8 cellular contexts compared by ENCODE assay signal in genomic region chr20:53738039-53738944, GRCh38.
DNase-seq lines count a peak whose midpoint lies in the region; TF ChIP-seq lines count a peak whose summit lies in the region.

No MANE protein-coding gene starts in this region.

- H3K4me1 ChIP-seq in mesendoderm (ENCODE audit: control insufficient read depth, low read depth, low read length), result peaks cover 24% of the 10 kb centered on the region
- H3K4me1 ChIP-seq in vagina, result peaks cover 38% of the 10 kb centered on the region

- H3K4me2 ChIP-seq in mesendoderm (ENCODE audit: low read length), result no peak overlapping the region

- no CpG with 5 or more reads among the region's 26 CpGs for WGBS in mesendoderm (ENCODE audit: extremely low coverage, insufficient coverage, low lambda C conversion rate)

- peaks cover 0 to 8% (median 0%) of the 10 kb centered on the region in 45 donors for H3K27me3 ChIP-seq in dorsolateral prefrontal cortex
- H3K27me3 ChIP-seq in mesendoderm (ENCODE audit: insufficient read depth, low read length, poor library complexity), result no peaks in the 10 kb centered on the region
- H3K27me3 ChIP-seq in vagina, result no peaks in the 10 kb centered on the region

- no peaks in the 10 kb centered on the region for H3K79me1 ChIP-seq in mesendoderm (ENCODE audit: low read length)

- TF ChIP-seq CTCF in dorsolateral prefrontal cortex (IDR thresholded peaks at IDR 0.05 in 54 of 56, conservative IDR thresholded peaks at IDR 0.05 in 2 of 56; ENCODE audit: low read depth in 1 of 56, partially characterized antibody in 56 of 56) (no peak), vagina (IDR thresholded peaks at IDR 0.05) (no peak)

- H3K4ac ChIP-seq in mesendoderm (ENCODE audit: low read depth, low read length), result no peak overlapping the region

- peak overlapping the region; percentile 60 for H3K18ac ChIP-seq in mesendoderm (ENCODE audit: low read length)

- H3K9me3 ChIP-seq in vagina, result no peaks in the 10 kb centered on the region

- H3K9ac ChIP-seq in mesendoderm (ENCODE audit: low read length), result peak overlapping the region; percentile 51

- peak overlapping the region; percentile 79 for H3K56ac ChIP-seq in mesendoderm (ENCODE audit: low read length)

- no peak overlapping the region for H2AK5ac ChIP-seq in mesendoderm (ENCODE audit: low read length)

- peak overlapping the region; percentile 15 for H2BK5ac ChIP-seq in mesendoderm (ENCODE audit: low read length)

- peak overlapping the region in 9 of 59 donors; percentile 13 to 38 (median 25) for H3K27ac ChIP-seq in dorsolateral prefrontal cortex
- H3K27ac ChIP-seq in mesendoderm (ENCODE audit: low read depth, low read length), result peak overlapping the region; percentile 19
- peak overlapping the region; percentile 84 for H3K27ac ChIP-seq in vagina

- H4K8ac ChIP-seq in mesendoderm (ENCODE audit: low read depth, low read length), result no peak overlapping the region

- TF ChIP-seq POLR2A in vagina (IDR thresholded peaks at IDR 0.05), result peak in 1 of 2 donors; percentile 41

- H3K4me3 ChIP-seq in dorsolateral prefrontal cortex (peak overlapping the region in 38 of 59 donors; percentile 0 to 56 (median 30)), mesendoderm (ENCODE audit: low read length) (no peak overlapping the region), vagina (peak overlapping the region; percentile 10 to 19)

- no peak overlapping the region for H2BK120ac ChIP-seq in mesendoderm (ENCODE audit: low read depth, low read length)

- intact Hi-C loops in dorsolateral prefrontal cortex (cut with DNase I), result loop anchor here in 1 of 2 donors (10.0 kb wide), 1 partner anchor 143 kb away; the partner anchor contains the start of gene ZNF217
- intact Hi-C loops in vagina (cut with DNase I), result no loop called here

- H4K5ac ChIP-seq in mesendoderm (ENCODE audit: low read length), result no peak overlapping the region

- peak overlapping the region; percentile 62 for H2BK15ac ChIP-seq in mesendoderm (replicated peaks; ENCODE audit: low read depth)

- H3K36me3 ChIP-seq in mesendoderm (ENCODE audit: control insufficient read depth, insufficient read depth, low read length), result no peaks in the 10 kb centered on the region
- no peaks in the 10 kb centered on the region for H3K36me3 ChIP-seq in vagina

- peak; percentile 92 for DNase-seq in H4 (ENCODE audit: low spot score)
- DNase-seq in NCI-H526 (lab: John Stamatoyannopoulos, UW), result peak; percentile 93
- peak in 5 of 10 donors; percentile 13 to 46 (median 29) for DNase-seq in dorsolateral prefrontal cortex
- DNase-seq in mesendoderm, result peak; percentile 93
- DNase-seq in vagina (ENCODE audit: extremely low spot score in 2 of 2), result no peak
- DNase-seq in HCEC 1CT, result no peak
- DNase-seq in HuH-7.5 (ENCODE audit: low spot score), result no peak
- DNase-seq in activated CD4-positive, alpha-beta T cell treated with anti-CD3 and anti-CD28 coated beads for 4 hours, result no peak

- peak overlapping the region; percentile 70 for H3K23ac ChIP-seq in mesendoderm (ENCODE audit: low read length)

- no peaks in the 10 kb centered on the region for H3K79me2 ChIP-seq in mesendoderm (ENCODE audit: control insufficient read depth, insufficient read depth, low read length)

Comparison
In these comparisons a context has a peak if more than half of its experiments do, and no peak if none do; other contexts are left out.
1. DNase-seq: peak in H4 (single experiment), NCI-H526 (2 of 2) and mesendoderm (single experiment); none in vagina (0 of 2), HCEC 1CT (single experiment), HuH-7.5 (single experiment) and activated CD4-positive, alpha-beta T cell treated with anti-CD3 and anti-CD28 coated beads for 4 hours (0 of 2).